ENCODE assay signal across 15 cellular contexts in the genomic region with DNA sequence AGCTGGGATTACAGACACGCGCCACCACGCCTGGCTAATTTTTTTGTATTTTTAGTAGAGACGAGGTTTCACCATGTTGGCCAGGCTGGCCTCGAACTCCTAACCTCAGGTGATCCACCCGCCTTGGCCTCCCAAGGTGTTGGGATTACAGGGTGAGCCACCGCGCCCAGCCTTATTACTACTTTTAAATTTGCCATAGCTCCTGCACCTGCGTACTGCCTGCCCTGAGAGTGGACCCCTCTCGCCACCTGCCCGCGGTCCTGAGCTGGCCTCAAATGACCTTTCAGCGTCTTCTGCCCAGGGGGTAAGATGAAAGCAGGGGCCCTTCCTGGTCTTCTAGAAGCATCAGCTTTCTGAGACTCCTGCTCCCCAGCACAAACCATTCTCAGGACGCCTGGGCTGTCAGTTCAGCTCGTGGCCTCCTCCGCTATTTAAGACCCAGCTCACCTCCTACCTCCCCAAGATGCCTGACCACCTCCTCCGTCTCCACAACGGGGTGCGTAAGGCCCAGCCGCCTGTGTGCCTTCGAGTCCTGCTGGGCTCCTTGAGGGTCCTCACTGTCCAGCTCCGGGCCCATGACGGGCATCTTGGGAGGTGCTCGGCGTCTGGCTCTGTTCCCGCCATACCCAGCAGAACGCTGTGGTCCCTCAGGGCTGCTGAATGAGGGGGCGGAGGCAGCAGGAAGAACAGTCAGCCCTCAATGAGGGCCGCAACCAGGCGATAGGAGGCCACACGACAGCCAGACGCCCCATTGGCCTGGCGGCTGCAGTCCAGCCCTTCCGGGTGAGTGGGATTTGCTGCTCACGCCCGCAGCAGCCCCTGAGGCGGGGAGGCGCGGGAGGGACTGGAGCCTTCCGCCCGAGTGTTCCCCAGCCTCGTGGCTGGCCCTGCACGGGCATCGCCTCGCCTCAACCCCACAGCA.
DNase-seq lines count a peak whose midpoint lies in the region; ATAC-seq and TF ChIP-seq lines count a peak whose summit lies in the region.
"Had no signal": no experiment of that assay in that cellular context is flagged by ENCODE, and none has a peak within 500 bp of the region (broad histone marks: within the 10 kb centered on the region; RNA-seq: fewer than 3 reads in every experiment).

No MANE protein-coding gene starts in this region.

- H3K27me3 ChIP-seq in right cardiac atrium (ENCODE audit: control insufficient read depth, insufficient read depth) (no peaks in the 10 kb centered on the region), upper lobe of right lung (peaks cover 5% of the 10 kb centered on the region), suprapubic skin (no peaks in the 10 kb centered on the region)

- peaks cover 8% of the 10 kb centered on the region for H3K36me3 Mint-ChIP-seq in nephron progenitor cell (ENCODE audit: low read depth)
- H3K36me3 Mint-ChIP-seq: activated naive CD4-positive, alpha-beta T cell treated with anti-CD3 and anti-CD28 coated beads, Interleukin-2, amount 50 U/mL, for 24 hours had no signal

- peaks cover 37% of the 10 kb centered on the region for H3K27me3 Mint-ChIP-seq in nephron progenitor cell (ENCODE audit: low read depth, poor library complexity)
- H3K27me3 Mint-ChIP-seq in stimulated activated naive CD8-positive, alpha-beta T cell treated with anti-CD3 and anti-CD28 coated beads, Interleukin-15, amount 100 ng/mL, for 72 hours = peaks cover 13% of the 10 kb centered on the region

- H3K9me3 ChIP-seq in right cardiac atrium (ENCODE audit: control insufficient read depth, low read length) (no peaks in the 10 kb centered on the region), upper lobe of right lung (no peaks in the 10 kb centered on the region), suprapubic skin (no peaks in the 10 kb centered on the region)
- H3K9me3 ChIP-seq: neutrophil had no signal

- no peak for TF ChIP-seq EP300 in suprapubic skin (IDR thresholded peaks at IDR 0.05)

- H3K4me3 ChIP-seq in right cardiac atrium (ENCODE audit: low read length) (no peak overlapping the region), upper lobe of right lung (peak overlapping the region; percentile 16), suprapubic skin (no peak overlapping the region)
- H3K4me3 ChIP-seq: GM12878 had no signal

- peak; percentile 4 for DNase-seq in NCI-H1092 treated with DMSO at 0.1 percent for 48 hours (lab: John Stamatoyannopoulos, UW)
- DNase-seq in NCI-H1092 (lab: John Stamatoyannopoulos, UW) = no peak
- DNase-seq in right cardiac atrium = peak; percentile 71 to 86 (median 84)
- DNase-seq in nephron progenitor cell = peak; percentile 25
- no peak for DNase-seq in upper lobe of right lung
- DNase-seq in suprapubic skin (ENCODE audit: low spot score in 2 of 2) = no peak
- no peak for DNase-seq in stimulated activated naive CD8-positive, alpha-beta T cell treated with anti-CD3 and anti-CD28 coated beads, Interleukin-15, amount 100 ng/mL, for 72 hours
- DNase-seq: effector memory CD4-positive, alpha-beta T cell; SW 1271 had no signal

- no peak overlapping the region for H3K27ac ChIP-seq in right cardiac atrium (ENCODE audit: low read length)
- no peak overlapping the region for H3K27ac ChIP-seq in upper lobe of right lung
- H3K27ac ChIP-seq in suprapubic skin = no peak overlapping the region
- H3K27ac ChIP-seq: 22Rv1, neutrophil had no signal

- no peak overlapping the region for H3K4me3 Mint-ChIP-seq in nephron progenitor cell
- no peak overlapping the region for H3K4me3 Mint-ChIP-seq in stimulated activated naive CD8-positive, alpha-beta T cell treated with anti-CD3 and anti-CD28 coated beads, Interleukin-15, amount 100 ng/mL, for 72 hours
- H3K4me3 Mint-ChIP-seq: activated naive CD4-positive, alpha-beta T cell treated with anti-CD3 and anti-CD28 coated beads, Interleukin-2, amount 50 U/mL, for 24 hours had no signal

- no peaks in the 10 kb centered on the region for H3K4me1 ChIP-seq in right cardiac atrium (ENCODE audit: control insufficient read depth, insufficient read depth, low read length)
- H3K4me1 ChIP-seq in upper lobe of right lung = no peaks in the 10 kb centered on the region
- H3K4me1 ChIP-seq in suprapubic skin = peaks cover 6% of the 10 kb centered on the region

- TF ChIP-seq CTCF in nephron progenitor cell (IDR thresholded peaks at IDR 0.05) = no peak
- TF ChIP-seq CTCF in upper lobe of right lung (IDR thresholded peaks at IDR 0.05) = no peak
- TF ChIP-seq CTCF in suprapubic skin (IDR thresholded peaks at IDR 0.05) = no peak

- H3K27ac Mint-ChIP-seq in nephron progenitor cell = no peak overlapping the region
- no peak overlapping the region for H3K27ac Mint-ChIP-seq in stimulated activated naive CD8-positive, alpha-beta T cell treated with anti-CD3 and anti-CD28 coated beads, Interleukin-15, amount 100 ng/mL, for 72 hours
- H3K27ac Mint-ChIP-seq: activated naive CD4-positive, alpha-beta T cell treated with anti-CD3 and anti-CD28 coated beads, Interleukin-2, amount 50 U/mL, for 24 hours had no signal

- intact Hi-C loops in right cardiac atrium (cut with DNase I) (no loop called here), upper lobe of right lung (cut with DNase I) (no loop called here)

- no peaks in the 10 kb centered on the region for H3K36me3 ChIP-seq in upper lobe of right lung
- no peaks in the 10 kb centered on the region for H3K36me3 ChIP-seq in suprapubic skin
- H3K36me3 ChIP-seq: neutrophil had no signal

- 48% methylated on average over 45 of the region's 45 CpGs for WGBS in right cardiac atrium
- 80% methylated on average over 24 of the region's 45 CpGs for WGBS in suprapubic skin

- no peak for TF ChIP-seq POLR2A in suprapubic skin (IDR thresholded peaks at IDR 0.05)

- peaks cover 36% of the 10 kb centered on the region for H3K4me1 Mint-ChIP-seq in nephron progenitor cell
- H3K4me1 Mint-ChIP-seq in stimulated activated naive CD8-positive, alpha-beta T cell treated with anti-CD3 and anti-CD28 coated beads, Interleukin-15, amount 100 ng/mL, for 72 hours = no peaks in the 10 kb centered on the region
- H3K4me1 Mint-ChIP-seq: activated naive CD4-positive, alpha-beta T cell treated with anti-CD3 and anti-CD28 coated beads, Interleukin-2, amount 50 U/mL, for 24 hours had no signal

- peaks cover 12% of the 10 kb centered on the region for H3K9me3 Mint-ChIP-seq in nephron progenitor cell
- H3K9me3 Mint-ChIP-seq in stimulated activated naive CD8-positive, alpha-beta T cell treated with anti-CD3 and anti-CD28 coated beads, Interleukin-15, amount 100 ng/mL, for 72 hours = no peaks in the 10 kb centered on the region
- H3K9me3 Mint-ChIP-seq: activated naive CD4-positive, alpha-beta T cell treated with anti-CD3 and anti-CD28 coated beads, Interleukin-2, amount 50 U/mL, for 24 hours had no signal

- peak; percentile 90 to 94 for ATAC-seq in right cardiac atrium
- peak; percentile 71 for ATAC-seq in upper lobe of right lung
- no peak for ATAC-seq in stimulated activated naive CD8-positive, alpha-beta T cell treated with anti-CD3 and anti-CD28 coated beads, Interleukin-15, amount 100 ng/mL, for 72 hours
- ATAC-seq in GM18907 (IDR thresholded peaks at IDR 0.05; ENCODE audit: unreplicated experiment) = no peak
- ATAC-seq: GM12878, HCT116 had no signal

Comparison
In these comparisons a context has a peak if more than half of its experiments do, and no peak if none do; other contexts are left out.
1. DNase-seq: peak in NCI-H1092 treated with DMSO at 0.1 percent for 48 hours (single experiment), right cardiac atrium (3 of 3) and nephron progenitor cell (single experiment); none in NCI-H1092 (single experiment), upper lobe of right lung (single experiment), suprapubic skin (0 of 2) and stimulated activated naive CD8-positive, alpha-beta T cell treated with anti-CD3 and anti-CD28 coated beads, Interleukin-15, amount 100 ng/mL, for 72 hours (0 of 2).
2. ATAC-seq: peak in right cardiac atrium (2 of 2) and upper lobe of right lung (single experiment); none in stimulated activated naive CD8-positive, alpha-beta T cell treated with anti-CD3 and anti-CD28 coated beads, Interleukin-15, amount 100 ng/mL, for 72 hours (single experiment) and GM18907 (single experiment).